1 cellular context compared by ENCODE assay signal in the genomic region with DNA sequence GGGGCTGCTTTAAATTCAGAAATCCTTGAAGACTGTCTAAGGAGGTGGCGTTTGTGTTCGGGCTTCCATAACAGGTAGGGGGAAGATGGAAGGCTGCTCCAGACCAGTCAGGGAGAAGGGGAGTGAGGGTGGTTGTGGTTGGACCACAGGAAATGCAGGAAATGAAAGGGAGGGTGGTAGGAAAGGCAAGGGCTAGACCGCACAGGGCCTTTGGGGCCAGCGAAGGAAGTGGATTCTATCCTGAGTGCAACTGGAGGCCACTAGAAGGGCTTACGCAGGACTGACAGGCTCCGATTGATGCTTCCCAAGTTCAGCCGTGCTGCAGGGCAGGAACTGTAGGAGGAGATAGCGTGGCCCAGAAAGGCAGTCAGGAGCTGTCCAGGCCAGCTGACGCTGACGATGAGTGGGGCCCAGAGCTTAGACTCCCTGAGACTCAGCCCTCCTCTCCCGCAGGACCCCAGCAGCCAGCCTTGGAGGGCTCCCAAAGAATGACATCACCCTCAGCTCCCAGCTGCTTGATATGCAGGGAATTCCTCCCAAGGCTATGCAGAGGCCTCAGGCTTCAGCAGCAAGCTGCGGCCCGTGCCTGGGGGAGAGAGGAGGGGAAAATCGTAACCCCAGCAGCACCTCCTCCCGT.
TF ChIP-seq lines count a peak whose summit lies in the region.

No MANE protein-coding gene starts in this region.

TF ChIP-seq in GM12878, 131 proteins besides CTCF, POLR2A, EP300 and RAD21:
- TF ChIP-seq, protein P1, sequence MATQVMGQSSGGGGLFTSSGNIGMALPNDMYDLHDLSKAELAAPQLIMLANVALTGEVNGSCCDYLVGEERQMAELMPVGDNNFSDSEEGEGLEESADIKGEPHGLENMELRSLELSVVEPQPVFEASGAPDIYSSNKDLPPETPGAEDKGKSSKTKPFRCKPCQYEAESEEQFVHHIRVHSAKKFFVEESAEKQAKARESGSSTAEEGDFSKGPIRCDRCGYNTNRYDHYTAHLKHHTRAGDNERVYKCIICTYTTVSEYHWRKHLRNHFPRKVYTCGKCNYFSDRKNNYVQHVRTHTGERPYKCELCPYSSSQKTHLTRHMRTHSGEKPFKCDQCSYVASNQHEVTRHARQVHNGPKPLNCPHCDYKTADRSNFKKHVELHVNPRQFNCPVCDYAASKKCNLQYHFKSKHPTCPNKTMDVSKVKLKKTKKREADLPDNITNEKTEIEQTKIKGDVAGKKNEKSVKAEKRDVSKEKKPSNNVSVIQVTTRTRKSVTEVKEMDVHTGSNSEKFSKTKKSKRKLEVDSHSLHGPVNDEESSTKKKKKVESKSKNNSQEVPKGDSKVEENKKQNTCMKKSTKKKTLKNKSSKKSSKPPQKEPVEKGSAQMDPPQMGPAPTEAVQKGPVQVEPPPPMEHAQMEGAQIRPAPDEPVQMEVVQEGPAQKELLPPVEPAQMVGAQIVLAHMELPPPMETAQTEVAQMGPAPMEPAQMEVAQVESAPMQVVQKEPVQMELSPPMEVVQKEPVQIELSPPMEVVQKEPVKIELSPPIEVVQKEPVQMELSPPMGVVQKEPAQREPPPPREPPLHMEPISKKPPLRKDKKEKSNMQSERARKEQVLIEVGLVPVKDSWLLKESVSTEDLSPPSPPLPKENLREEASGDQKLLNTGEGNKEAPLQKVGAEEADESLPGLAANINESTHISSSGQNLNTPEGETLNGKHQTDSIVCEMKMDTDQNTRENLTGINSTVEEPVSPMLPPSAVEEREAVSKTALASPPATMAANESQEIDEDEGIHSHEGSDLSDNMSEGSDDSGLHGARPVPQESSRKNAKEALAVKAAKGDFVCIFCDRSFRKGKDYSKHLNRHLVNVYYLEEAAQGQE (IDR thresholded peaks at IDR 0.05; ENCODE audit: low read depth, low read length): 0 out of 2 replicates have a peak, but pooled peaks have one; percentile 21
- TF ChIP-seq SUPT20H (IDR thresholded peaks at IDR 0.05; ENCODE audit: borderline replicate concordance, control insufficient read depth, low read depth, low read length) (no peak), CREB1 (IDR thresholded peaks at IDR 0.05; ENCODE audit: low read depth) (no peak)
